16 cellular contexts compared by ENCODE assay signal in the genomic region with DNA sequence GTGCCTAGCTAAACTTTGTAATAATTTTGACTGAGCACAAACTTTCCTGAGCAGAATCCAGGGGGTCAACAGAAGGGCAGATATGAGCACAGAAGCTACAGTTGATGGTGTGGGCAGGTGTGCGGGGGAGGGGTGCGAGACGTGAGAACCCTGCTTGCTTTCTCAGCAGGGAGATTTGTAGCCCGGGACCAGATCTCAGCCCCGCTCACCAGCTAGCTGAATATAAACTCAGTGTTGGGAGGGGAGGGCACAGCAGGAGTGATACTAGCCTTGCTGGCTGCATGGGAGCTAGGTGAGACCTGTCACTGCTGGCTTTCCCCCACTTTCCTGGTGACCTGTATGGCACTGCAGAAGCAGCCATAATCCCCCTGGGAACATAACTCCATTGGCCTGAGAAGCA.
DNase-seq lines count a peak whose midpoint lies in the region; ATAC-seq and TF ChIP-seq lines count a peak whose summit lies in the region.
"Had no signal": no experiment of that assay in that cellular context is flagged by ENCODE, and none has a peak within 500 bp of the region (broad histone marks: within the 10 kb centered on the region; RNA-seq: fewer than 3 reads in every experiment).

No MANE protein-coding gene starts in this region.

- DNase-seq in H7 (peak; percentile 6), MM.1S (peak; percentile 56), endodermal cell (peak; percentile 77), osteocyte (ENCODE audit: extremely low spot score, unreplicated experiment) (no peak), NAMALWA (ENCODE audit: low spot score) (no peak), pons (ENCODE audit: low spot score) (no peak), globus pallidus (ENCODE audit: low spot score) (no peak)
- DNase-seq: BE2C; Caco-2; CD4-positive, alpha-beta memory T cell; DND-41; GF-D8 had no signal

- H3K9me2 ChIP-seq in MM.1S (replicated peaks; ENCODE audit: insufficient read depth, low read length) = no peaks in the 10 kb centered on the region

- H3K27me3 Mint-ChIP-seq in endodermal cell (ENCODE audit: insufficient read depth) (no peaks in the 10 kb centered on the region), osteocyte (ENCODE audit: unreplicated experiment) (no peaks in the 10 kb centered on the region)

- no peak for ATAC-seq in GM21447 (IDR thresholded peaks at IDR 0.05; ENCODE audit: unreplicated experiment)
- ATAC-seq: A549, HepG2 had no signal

- TF ChIP-seq CTCF in MM.1S (IDR thresholded peaks at IDR 0.05; ENCODE audit: low read length) (no peak), endodermal cell (conservative IDR thresholded peaks at IDR 0.05) (no peak), osteocyte (IDR thresholded peaks at IDR 0.05) (no peak)

- no peaks in the 10 kb centered on the region for H3F3A ChIP-seq in MM.1S (ENCODE audit: insufficient read depth, low read length)

- H3K79me2 ChIP-seq in MM.1S (ENCODE audit: low read length) = no peaks in the 10 kb centered on the region

- H3K27ac Mint-ChIP-seq in endodermal cell (peak overlapping the region; percentile 35), osteocyte (ENCODE audit: unreplicated experiment) (peak overlapping the region; percentile 73)
- H3K27ac Mint-ChIP-seq: CD4-positive, alpha-beta memory T cell had no signal

- H3K27ac ChIP-seq in MM.1S (ENCODE audit: low read length) = peak overlapping the region; percentile 28; the same call in 1 of the 2 replicates
- H3K27ac ChIP-seq in endodermal cell (ENCODE audit: low read depth, low read length) = no peak overlapping the region
- H3K27ac ChIP-seq: A549, C4-2B had no signal

- H3K4me1 ChIP-seq in MM.1S (ENCODE audit: low read length) = no peaks in the 10 kb centered on the region
- H3K4me1 ChIP-seq in endodermal cell (ENCODE audit: control insufficient read depth, insufficient read depth, low read length) = peaks cover 7% of the 10 kb centered on the region
- H3K4me1 ChIP-seq: A549, BE2C, Caco-2 had no signal

- H3K9ac ChIP-seq in MM.1S (ENCODE audit: low read length) (no peak overlapping the region), endodermal cell (ENCODE audit: extremely low read depth, low read length, poor library complexity, severe bottlenecking) (no peak overlapping the region)

- 71 to 90% methylated on average over 2 to 5 of the region's 5 CpGs for WGBS in endodermal cell (ENCODE audit: insufficient coverage in 1 of 2, insufficient read length in 1 of 2), 2 experiments

- H3K9me3 ChIP-seq in MM.1S (replicated peaks; ENCODE audit: insufficient read depth, low read length) (no peaks in the 10 kb centered on the region), endodermal cell (ENCODE audit: control insufficient read depth, low read length) (peaks cover 26% of the 10 kb centered on the region)
- H3K9me3 ChIP-seq: BE2C had no signal

- H3K27me3 ChIP-seq in H7 (ENCODE audit: control insufficient read depth, insufficient read depth, low read length) (no peaks in the 10 kb centered on the region), MM.1S (replicated peaks; ENCODE audit: insufficient read depth, low read length) (no peaks in the 10 kb centered on the region), endodermal cell (ENCODE audit: control insufficient read depth, insufficient read depth, low read length, poor library complexity, severe bottlenecking) (no peaks in the 10 kb centered on the region)
- H3K27me3 ChIP-seq: BE2C had no signal

- H4K20me1 ChIP-seq in MM.1S (ENCODE audit: insufficient read depth, low read length) = no peaks in the 10 kb centered on the region

- H3K36me3 ChIP-seq in H7 (replicated peaks; ENCODE audit: control insufficient read depth, insufficient read depth, low read length) (no peaks in the 10 kb centered on the region), MM.1S (replicated peaks; ENCODE audit: insufficient read depth, low read length) (no peaks in the 10 kb centered on the region), endodermal cell (ENCODE audit: control insufficient read depth, insufficient read depth, low read length) (no peaks in the 10 kb centered on the region)
- H3K36me3 ChIP-seq: BE2C had no signal

- H3K36me3 Mint-ChIP-seq in endodermal cell (ENCODE audit: low read depth) (peaks cover 3% of the 10 kb centered on the region), osteocyte (ENCODE audit: unreplicated experiment) (peaks cover 5% of the 10 kb centered on the region)
- H3K36me3 Mint-ChIP-seq: CD4-positive, alpha-beta memory T cell had no signal

- H3K4me2 ChIP-seq in MM.1S (ENCODE audit: low read depth, low read length) = no peak overlapping the region; the same call in 1 of the 2 replicates
- H3K4me2 ChIP-seq: A549 had no signal

- H3K4me1 Mint-ChIP-seq in endodermal cell (peaks cover 5% of the 10 kb centered on the region), osteocyte (ENCODE audit: unreplicated experiment) (peaks cover 14% of the 10 kb centered on the region)
- H3K4me1 Mint-ChIP-seq: CD4-positive, alpha-beta memory T cell had no signal

- H3K9me3 Mint-ChIP-seq in endodermal cell = peaks cover 44% of the 10 kb centered on the region
- H3K9me3 Mint-ChIP-seq in osteocyte (ENCODE audit: unreplicated experiment) = peaks cover 35% of the 10 kb centered on the region

- H3K4me3 ChIP-seq in H7 (ENCODE audit: insufficient read depth, low read depth, low read length) (no peak overlapping the region), MM.1S (ENCODE audit: low read length) (no peak overlapping the region), endodermal cell (ENCODE audit: low read length) (peak overlapping the region; percentile 30)
- H3K4me3 ChIP-seq: A549 had no signal

- H3K4me3 Mint-ChIP-seq in endodermal cell (no peak overlapping the region), osteocyte (ENCODE audit: unreplicated experiment) (no peak overlapping the region)
- H3K4me3 Mint-ChIP-seq: CD4-positive, alpha-beta memory T cell had no signal

- H2AFZ ChIP-seq in MM.1S (ENCODE audit: low read length) = no peak overlapping the region

Comparison
In these comparisons a context has a peak if more than half of its experiments do, and no peak if none do; other contexts are left out.
1. DNase-seq: peak in H7 (single experiment), MM.1S (single experiment) and endodermal cell (single experiment); none in osteocyte (single experiment), NAMALWA (single experiment), pons (single experiment) and globus pallidus (single experiment).